In genomic region chr2:129587426-129588064, GRCh38 we compare ENCODE assay signal across 1 cellular context.
TF ChIP-seq lines count a peak whose summit lies in the region.

No MANE protein-coding gene starts in this region.

TF ChIP-seq in H1, 55 proteins besides CTCF, POLR2A, EP300 and RAD21 (continued from another document):
- no peak for TF ChIP-seq SRF (IDR thresholded peaks at IDR 0.05; ENCODE audit: low read depth, low read length)
- peak; percentile 99 for TF ChIP-seq MAX (IDR thresholded peaks at IDR 0.05)
- no peak for TF ChIP-seq TAF7 (optimal IDR thresholded peaks at IDR 0.05; ENCODE audit: borderline replicate concordance, low read depth, low read length)
- TF ChIP-seq NRF1 (IDR thresholded peaks at IDR 0.05; ENCODE audit: low read depth, low read length) = peak; percentile 23; the same call in 1 of the 2 replicates
